1 cellular context compared by ENCODE assay signal in genomic region chr11:117748771-117749540, GRCh38.
TF ChIP-seq lines count a peak whose summit lies in the region.

No MANE protein-coding gene starts in this region.

TF ChIP-seq in HepG2, 621 proteins besides CTCF, POLR2A, EP300 and RAD21 (continued from another document and continues in another):
- TF ChIP-seq AHDC1 (CRISPR knock-in tag; IDR thresholded peaks at IDR 0.05; ENCODE audit: borderline replicate concordance) (peak; percentile 18; the same call in 1 of the 2 replicates), SOX6 (IDR thresholded peaks at IDR 0.05) (no peak), SOX6 (CRISPR knock-in tag; IDR thresholded peaks at IDR 0.05) (peak; percentile 92), HMG20A (CRISPR knock-in tag; IDR thresholded peaks at IDR 0.05; ENCODE audit: borderline replicate concordance) (peak; percentile 89), ZNF7 (CRISPR knock-in tag; IDR thresholded peaks at IDR 0.05) (no peak), TFAP4 (IDR thresholded peaks at IDR 0.05; ENCODE audit: borderline replicate concordance, low read depth) (peak; percentile 28; the same call in 1 of the 2 replicates), ERF (CRISPR knock-in tag; IDR thresholded peaks at IDR 0.05) (peak; percentile 80; the same call in 1 of the 2 replicates), ZNF264 (CRISPR knock-in tag; IDR thresholded peaks at IDR 0.05) (peak; percentile 99), FOXP4 (CRISPR knock-in tag; IDR thresholded peaks at IDR 0.05) (peak; percentile 95), THAP11 (CRISPR knock-in tag; IDR thresholded peaks at IDR 0.05) (peak; percentile 59), ZNF142 (CRISPR knock-in tag; IDR thresholded peaks at IDR 0.05) (no peak), SKI (IDR thresholded peaks at IDR 0.05; ENCODE audit: partially characterized antibody) (peak; percentile 96), ZNF503 (CRISPR knock-in tag; IDR thresholded peaks at IDR 0.05) (peak; percentile 63; the same call in 1 of the 2 replicates), SMC3 (IDR thresholded peaks at IDR 0.05; ENCODE audit: low read length) (0 out of 2 replicates have a peak, but pooled peaks have one; percentile 23), PPARG (CRISPR knock-in tag; conservative IDR thresholded peaks at IDR 0.05) (peak; percentile 87), MYC (CRISPR knock-in tag; IDR thresholded peaks at IDR 0.05; ENCODE audit: borderline replicate concordance) (peak; percentile 75; the same call in 1 of the 2 replicates), NBN (conservative IDR thresholded peaks at IDR 0.05) (no peak), ZNF674 (CRISPR knock-in tag; IDR thresholded peaks at IDR 0.05; ENCODE audit: low read depth) (0 out of 2 replicates have a peak, but pooled peaks have one; percentile 43), HDAC1 (CRISPR knock-in tag; IDR thresholded peaks at IDR 0.05) (peak; percentile 79; the same call in 1 of the 2 replicates), MED1 (CRISPR knock-in tag; IDR thresholded peaks at IDR 0.05) (peak; percentile 77), TBX3 (IDR thresholded peaks at IDR 0.05; ENCODE audit: borderline replicate concordance) (peak; percentile 50), GFI1 (CRISPR knock-in tag; IDR thresholded peaks at IDR 0.05; ENCODE audit: borderline replicate concordance) (peak; percentile 56; the same call in 1 of the 2 replicates), ARNT2 (CRISPR knock-in tag; IDR thresholded peaks at IDR 0.05; ENCODE audit: low read depth) (no peak), ZNF292 (CRISPR knock-in tag; IDR thresholded peaks at IDR 0.05; ENCODE audit: borderline replicate concordance, low read depth) (peak; percentile 94; the same call in 1 of the 2 replicates), ZNF235 (CRISPR knock-in tag; IDR thresholded peaks at IDR 0.05; ENCODE audit: borderline replicate concordance) (no peak), PAF1 (CRISPR knock-in tag; IDR thresholded peaks at IDR 0.05) (no peak), ZBTB14 (CRISPR knock-in tag; IDR thresholded peaks at IDR 0.05) (no peak), ZFP91 (CRISPR knock-in tag; IDR thresholded peaks at IDR 0.05; ENCODE audit: borderline replicate concordance) (peak; percentile 66; the same call in 1 of the 2 replicates), HOMEZ (CRISPR knock-in tag; IDR thresholded peaks at IDR 0.05; ENCODE audit: low read depth) (no peak), CERS6 (CRISPR knock-in tag; IDR thresholded peaks at IDR 0.05) (no peak), ZNF691 (CRISPR knock-in tag; IDR thresholded peaks at IDR 0.05; ENCODE audit: borderline replicate concordance, low read depth) (0 out of 2 replicates have a peak, but pooled peaks have one; percentile 16)
